13 cellular contexts compared by ENCODE assay signal in genomic region chr3:149333518-149333859, GRCh38. TPM values are rescaled to one million over a fixed set of nuclear protein-coding genes. Genes with fewer than 3 reads are reported as not detected.
DNase-seq lines count a peak whose midpoint lies in the region; ATAC-seq, FAIRE-seq and TF ChIP-seq lines count a peak whose summit lies in the region.
"Had no signal": no experiment of that assay in that cellular context is flagged by ENCODE, and none has a peak within 500 bp of the region (broad histone marks: within the 10 kb centered on the region; RNA-seq: fewer than 3 reads in every experiment).

Gene TM4SF18 (minus strand): TSS chr3:149333636. CDS start chr3:149333382, 254 bp downstream.

- no peaks in the 10 kb centered on the region for H3K27me3 ChIP-seq in neuron (ENCODE audit: insufficient read depth, low read length)
- no peaks in the 10 kb centered on the region for H3K27me3 ChIP-seq in ascending aorta

- peak within 1 kb of the TSS; percentile 35 for H2AFZ ChIP-seq in neuron (ENCODE audit: low read depth, low read length)

- H3K4me1 ChIP-seq in A549 (peaks cover 67% of the 10 kb centered on the region), neuron (ENCODE audit: insufficient read depth, low read length) (peaks cover 12% of the 10 kb centered on the region), ascending aorta (peaks cover 0 to 3% of the 10 kb centered on the region in 2 donors)

- ATAC-seq in A549 (peak; percentile 15 to 62; a peak in 4 of 6 replicates), Right ventricle myocardium superior (ENCODE audit: poor library complexity) (no peak), HG03025 (IDR thresholded peaks at IDR 0.05; ENCODE audit: low FRiP score, unreplicated experiment) (no peak), GM19395 (IDR thresholded peaks at IDR 0.05; ENCODE audit: unreplicated experiment) (no peak)
- ATAC-seq: mucosa of descending colon; stimulated activated memory B cell treated with anti-CD40 and anti-IgM and Interleukin-4, amounts not matched to agents 10 μg/mL and 1 μg/mL and 100 μg/mL, for 72 hours had no signal

- CTCF ChIA-PET in A549 (lab: Yijun Ruan, JAX) = interaction anchor here (0.7 to 3.8 kb wide), 32 partner anchors 9 to 378 kb away, joined by 3 to 27 read pairs (median 6); no protein-coding TSS in a partner anchor

- DNase-seq in A549 (ENCODE audit: low read depth in 1 of 2, low spot score in 1 of 2) = peak in 1 of 2 experiments; percentile 36
- DNase-seq in Right ventricle myocardium superior = no peak
- DNase-seq in ascending aorta (ENCODE audit: low spot score in 2 of 2) = no peak
- no peak for DNase-seq in NOMO-1 treated with DMSO at 0.1 percent for 48 hours (lab: John Stamatoyannopoulos, UW; ENCODE audit: unreplicated experiment)
- DNase-seq: mucosa of descending colon had no signal

- H3K9me3 ChIP-seq in A549 (no peaks in the 10 kb centered on the region), neuron (ENCODE audit: low read length) (no peaks in the 10 kb centered on the region), ascending aorta (no peaks in the 10 kb centered on the region)
- H3K9me3 ChIP-seq: mucosa of descending colon had no signal

- no peak for TF ChIP-seq RAD21 in A549 (conservative IDR thresholded peaks at IDR 0.05 in 1 of 2, IDR thresholded peaks at IDR 0.05 in 1 of 2)

- H3K27ac ChIP-seq in A549 = peak within 1 kb of the TSS; percentile 91
- H3K27ac ChIP-seq in VCaP = peak within 1 kb of the TSS; percentile 72
- H3K27ac ChIP-seq in ascending aorta = peak within 1 kb of the TSS in 1 of 2 donors; percentile 16

- FAIRE-seq in A549 (lab: Jason Lieb, UNC) = no peak

- H3K4me3 ChIP-seq in A549 (peak within 1 kb of the TSS; percentile 39), neuron (ENCODE audit: low read length) (peak within 1 kb of the TSS; percentile 17), ascending aorta (no peak within 1 kb of the TSS)
- H3K4me3 ChIP-seq: mucosa of descending colon had no signal

- POLR2A ChIA-PET in A549 (lab: Yijun Ruan, JAX) = interaction anchor here (1.0 to 1.2 kb wide), 3 partner anchors 19 to 56 kb away, joined by 3 to 6 read pairs (median 4); no protein-coding TSS in a partner anchor

- WGBS in A549 (ENCODE audit: missing lambda C conversion rate) = 3% methylated on average over 5 of the region's 5 CpGs

- H3K4me2 ChIP-seq in A549 = peak within 1 kb of the TSS; percentile 77

- no peak for TF ChIP-seq EP300 in A549 (IDR thresholded peaks at IDR 0.05)

- intact Hi-C loops in Right ventricle myocardium superior (cut with DNase I) = no loop called here
- intact Hi-C loops in ascending aorta (cut with DNase I) = loop anchor here (10.0 kb wide), 1 partner anchor 379 kb away; no protein-coding TSS in a partner anchor

- no peak for TF ChIP-seq CTCF in A549 (IDR thresholded peaks at IDR 0.05)
- TF ChIP-seq CTCF in VCaP (conservative IDR thresholded peaks at IDR 0.05) = no peak
- no peak for TF ChIP-seq CTCF in ascending aorta (IDR thresholded peaks at IDR 0.05)

- H3K36me3 ChIP-seq in neuron (ENCODE audit: insufficient read depth, low read length) = no peaks in the 10 kb centered on the region
- H3K36me3 ChIP-seq in ascending aorta = no peaks in the 10 kb centered on the region

- no peak for TF ChIP-seq POLR2A in A549 (IDR thresholded peaks at IDR 0.05; ENCODE audit: low read length)

TF ChIP-seq in A549, 52 proteins besides CTCF, POLR2A, EP300 and RAD21:
- TF ChIP-seq HEYL (CRISPR knock-in tag; IDR thresholded peaks at IDR 0.05) = no peak
- no peak for TF ChIP-seq ZNF302 (CRISPR knock-in tag; IDR thresholded peaks at IDR 0.05)
- no peak for TF ChIP-seq ZSCAN20 (CRISPR knock-in tag; IDR thresholded peaks at IDR 0.05)
- TF ChIP-seq FOSB (CRISPR knock-in tag; IDR thresholded peaks at IDR 0.05) = no peak
- no peak for TF ChIP-seq CBX2 (IDR thresholded peaks at IDR 0.05; ENCODE audit: borderline replicate concordance, low read depth)
- TF ChIP-seq FOXS1 (CRISPR knock-in tag; IDR thresholded peaks at IDR 0.05) = no peak
- no peak for TF ChIP-seq SMC3 (IDR thresholded peaks at IDR 0.05)

RNA-seq across cellular contexts. Expression of gene TM4SF18, which starts in this region (rescaled TPM):
- polyA plus RNA-seq in A549 (2011; rRNA removed) (99.8 and 123 TPM in 2 replicates), A549 (2017; fragmentation: RNase III; extraction: RNeasy Plus Mini Kit Qiagen cat#74134 plus additional on column Dnase treatment) (49.7 to 57.7 TPM (median 51.3 TPM) in 3 replicates)
- polyA plus RNA-seq in A549 (2012; cell fraction: cytosol; rRNA removed) = 26.9 and 28.8 TPM in 2 replicates
- polyA plus RNA-seq in A549 (2012; cell fraction: nucleus; rRNA removed) = 11.2 and 16.8 TPM in 2 replicates
- polyA minus RNA-seq in A549 (2011; rRNA and poly(A)+ RNA removed) = 34.2 and 42.8 TPM in 2 replicates
- total RNA-seq in Right ventricle myocardium superior (13.2 TPM), ascending aorta (6.2 TPM)
- total RNA-seq: activated T-helper 1 cell treated with anti-CD3 and anti-CD28 coated beads, Interleukin-12 subunit alpha, Interleukin-12 subunit beta, Interleukin-2, Interleukin-4 antibody, amounts not matched to agents 30 ng/mL and 10 ng/mL and 1 ng/mL, durations not matched to agents 14 hours and 24 hours and 36 hours; fibroblast of villous mesenchyme had no signal
- polyA plus RNA-seq: IgD-negative memory B cell had no signal

Comparison
In these comparisons a context has a peak if more than half of its experiments do, and no peak if none do; other contexts are left out.
1. ATAC-seq: peak in A549 (2 of 2); none in Right ventricle myocardium superior (single experiment), HG03025 (single experiment) and GM19395 (single experiment).
2. H3K4me3 ChIP-seq: peak in A549 (single experiment) and neuron (single experiment); none in ascending aorta (0 of 2).